23 cellular contexts compared by ENCODE assay signal in genomic region chr14:84850595-84850994, GRCh38.
DNase-seq lines count a peak whose midpoint lies in the region; ATAC-seq, FAIRE-seq and TF ChIP-seq lines count a peak whose summit lies in the region.
"Had no signal": no experiment of that assay in that cellular context is flagged by ENCODE, and none has a peak within 500 bp of the region (broad histone marks: within the 10 kb centered on the region; RNA-seq: fewer than 3 reads in every experiment).

No MANE protein-coding gene starts in this region.

- FAIRE-seq in A204.1 (lab: Jason Lieb, UNC), result peak; percentile 95
- peak; percentile 96 for FAIRE-seq in frontal cortex (lab: Jason Lieb, UNC)
- FAIRE-seq in small intestine (lab: Jason Lieb, UNC), result peak; percentile 92
- FAIRE-seq: A549, GM12878, GM19239, H1 had no signal

- H3K4me3 ChIP-seq in small intestine (ENCODE audit: low read depth in 1 of 2, low read length in 2 of 2), result no peak overlapping the region
- H3K4me3 ChIP-seq: A549, GM12878, GM23248 had no signal

- no peaks in the 10 kb centered on the region for H3K4me1 ChIP-seq in small intestine (ENCODE audit: control insufficient read depth in 2 of 2, insufficient read depth in 1 of 2, low read depth in 1 of 2, low read length in 1 of 2)
- H3K4me1 ChIP-seq: A549 had no signal

- no peak overlapping the region for H3K27ac ChIP-seq in small intestine (ENCODE audit: low read depth in 1 of 2, low read length in 1 of 2)
- H3K27ac ChIP-seq: 22Rv1, A549, GM23248 had no signal

- CTCF ChIA-PET in WTC11 (lab: Charles Lee), result no interaction called here

- POLR2A ChIA-PET in WTC11 (lab: Charles Lee), result no interaction called here

- H3K9me3 ChIP-seq in small intestine (ENCODE audit: control insufficient read depth, low read depth), result no peaks in the 10 kb centered on the region
- H3K9me3 ChIP-seq: A549 had no signal

- no peaks in the 10 kb centered on the region for H3K27me3 Mint-ChIP-seq in WTC11 (ENCODE audit: low read depth)
- H3K27me3 Mint-ChIP-seq: CD4-positive, alpha-beta memory T cell had no signal

- no peaks in the 10 kb centered on the region for H3K27me3 ChIP-seq in small intestine (ENCODE audit: control insufficient read depth in 2 of 2, insufficient read depth in 2 of 2, low read length in 2 of 2)

- H3K36me3 ChIP-seq in small intestine (ENCODE audit: control insufficient read depth in 2 of 2, insufficient read depth in 2 of 2, low read length in 2 of 2), result no peaks in the 10 kb centered on the region

- TF ChIP-seq CTCF in WTC11 (IDR thresholded peaks at IDR 0.05), result no peak

- no peak overlapping the region for H3K27ac Mint-ChIP-seq in WTC11
- H3K27ac Mint-ChIP-seq: CD4-positive, alpha-beta memory T cell had no signal

- H3K4me3 Mint-ChIP-seq in WTC11, result no peak overlapping the region
- H3K4me3 Mint-ChIP-seq: CD4-positive, alpha-beta memory T cell had no signal

- no peaks in the 10 kb centered on the region for H3K36me3 Mint-ChIP-seq in WTC11
- H3K36me3 Mint-ChIP-seq: CD4-positive, alpha-beta memory T cell had no signal

- DNase-seq in WTC11 (ENCODE audit: low spot score) (no peak), frontal cortex (ENCODE audit: low spot score in 2 of 2) (no peak), small intestine (no peak), AG08396 (ENCODE audit: low spot score) (no peak), DMS79 (lab: John Stamatoyannopoulos, UW) (no peak), SIG-M5 (lab: John Stamatoyannopoulos, UW) (no peak)
- DNase-seq: ACHN; C1 segment of cervical spinal cord; Calu3; CD4-positive, alpha-beta memory T cell; COR-L47; DMS53; DND-41; GDM1; GM23248; H7 had no signal

- no peaks in the 10 kb centered on the region for H3K4me1 Mint-ChIP-seq in WTC11
- H3K4me1 Mint-ChIP-seq: CD4-positive, alpha-beta memory T cell had no signal

- no peaks in the 10 kb centered on the region for H3K9me3 Mint-ChIP-seq in WTC11

- no peak for ATAC-seq in WTC11
- ATAC-seq: A549, GM12878, HCT116 had no signal

TF ChIP-seq in WTC11, 78 proteins besides CTCF, POLR2A, EP300 and RAD21:
- TF ChIP-seq HMGA2 (CRISPR knock-in tag; IDR thresholded peaks at IDR 0.05) (peak; percentile 93), TCF7 (CRISPR knock-in tag; IDR thresholded peaks at IDR 0.05; ENCODE audit: low read depth) (no peak), ZNF232 (CRISPR knock-in tag; IDR thresholded peaks at IDR 0.05) (no peak)
